Comparison of ENCODE assay signal across 15 cellular contexts in genomic region chr1:205421728-205422127, GRCh38. TPM values are rescaled to one million over a fixed set of nuclear protein-coding genes. Genes with fewer than 3 reads are reported as not detected.
A peak's percentile ranks its signal among the peaks of the same experiment; 100 is the strongest.
DNase-seq lines count a peak whose midpoint lies in the region; ATAC-seq and TF ChIP-seq lines count a peak whose summit lies in the region.
"Had no signal": no experiment of that assay in that cellular context is flagged by ENCODE, and none has a peak within 500 bp of the region (broad histone marks: within the 10 kb centered on the region; RNA-seq: fewer than 3 reads in every experiment).

A gene with protein sequence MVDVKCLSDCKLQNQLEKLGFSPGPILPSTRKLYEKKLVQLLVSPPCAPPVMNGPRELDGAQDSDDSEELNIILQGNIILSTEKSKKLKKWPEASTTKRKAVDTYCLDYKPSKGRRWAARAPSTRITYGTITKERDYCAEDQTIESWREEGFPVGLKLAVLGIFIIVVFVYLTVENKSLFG (minus strand): TSS chr1:205422056. CDS start chr1:205420536, 1,520 bp downstream.

- H3K4me1 Mint-ChIP-seq in T-helper 17 cell = peaks cover 5% of the 10 kb centered on the region
- H3K4me1 Mint-ChIP-seq: B cell; stimulated activated naive CD8-positive, alpha-beta T cell treated with anti-CD3 and anti-CD28 coated beads, Interleukin-15, amount 100 ng/mL, for 72 hours had no signal

- peak within 1 kb of the TSS; percentile 66 for H3K27ac Mint-ChIP-seq in T-helper 17 cell
- H3K27ac Mint-ChIP-seq: B cell; stimulated activated naive CD8-positive, alpha-beta T cell treated with anti-CD3 and anti-CD28 coated beads, Interleukin-15, amount 100 ng/mL, for 72 hours had no signal

- DNase-seq in H7 = no peak
- peak; percentile 24 for DNase-seq in NCI-H2029 (lab: John Stamatoyannopoulos, UW)
- DNase-seq in T-helper 17 cell = no peak
- DNase-seq in left lung = no peak
- DNase-seq in RWPE1 (ENCODE audit: low spot score) = no peak
- DNase-seq in upper lobe of left lung = no peak
- DNase-seq: activated CD4-positive, alpha-beta T cell treated with anti-CD3 and anti-CD28 coated beads, Interleukin-2, amount 50 U/mL, for 4 hours; amygdala; NCI-H1436; posterior cingulate gyrus; stimulated activated naive CD8-positive, alpha-beta T cell treated with anti-CD3 and anti-CD28 coated beads, Interleukin-15, amount 100 ng/mL, for 72 hours; uterus had no signal

- WGBS in upper lobe of left lung, 2 donors = 50 to 53% methylated on average over 2 of the region's 2 CpGs

- TF ChIP-seq EP300 in upper lobe of left lung (IDR thresholded peaks at IDR 0.05) = no peak

- H3K9me3 ChIP-seq in T-helper 17 cell (ENCODE audit: control insufficient read depth, low read length, poor library complexity, severe bottlenecking) = no peaks in the 10 kb centered on the region
- H3K9me3 ChIP-seq in left lung = no peaks in the 10 kb centered on the region
- H3K9me3 ChIP-seq in upper lobe of left lung = no peaks in the 10 kb centered on the region
- H3K9me3 ChIP-seq: uterus had no signal

- H3K4me3 ChIP-seq in H7 (ENCODE audit: insufficient read depth, low read depth, low read length) (no peak within 1 kb of the TSS), left lung (no peak within 1 kb of the TSS), upper lobe of left lung (no peak within 1 kb of the TSS)
- H3K4me3 ChIP-seq: uterus had no signal

- H3K36me3 ChIP-seq in H7 (replicated peaks; ENCODE audit: control insufficient read depth, insufficient read depth, low read length) = no peaks in the 10 kb centered on the region
- H3K36me3 ChIP-seq in left lung = no peaks in the 10 kb centered on the region
- no peaks in the 10 kb centered on the region for H3K36me3 ChIP-seq in upper lobe of left lung
- H3K36me3 ChIP-seq: uterus had no signal

- no peak within 1 kb of the TSS for H3K4me3 Mint-ChIP-seq in T-helper 17 cell
- H3K4me3 Mint-ChIP-seq: B cell; stimulated activated naive CD8-positive, alpha-beta T cell treated with anti-CD3 and anti-CD28 coated beads, Interleukin-15, amount 100 ng/mL, for 72 hours had no signal

- peaks cover 10% of the 10 kb centered on the region for H3K36me3 Mint-ChIP-seq in T-helper 17 cell (ENCODE audit: low read depth)

- H3K27me3 Mint-ChIP-seq in T-helper 17 cell = peaks cover 56% of the 10 kb centered on the region

- TF ChIP-seq POLR2A in upper lobe of left lung (IDR thresholded peaks at IDR 0.05) = no peak

- ATAC-seq in T-helper 17 cell (no peak), left lung (peak; percentile 77), upper lobe of left lung (ENCODE audit: low FRiP score in 2 of 2) (no peak), HG02642 (IDR thresholded peaks at IDR 0.05; ENCODE audit: poor library complexity, unreplicated experiment) (no peak), HG03135 (IDR thresholded peaks at IDR 0.05; ENCODE audit: unreplicated experiment) (no peak)
- ATAC-seq: stimulated activated naive CD8-positive, alpha-beta T cell treated with anti-CD3 and anti-CD28 coated beads, Interleukin-15, amount 100 ng/mL, for 72 hours had no signal

- CTCF ChIA-PET in RWPE1 (lab: Yijun Ruan, JAX) = interaction anchor here (0.6 to 2.3 kb wide), 5 partner anchors 9 to 87 kb away, joined by 3 to 8 read pairs (median 4); no protein-coding TSS in a partner anchor

- TF ChIP-seq CTCF in left lung (IDR thresholded peaks at IDR 0.05) (no peak), RWPE1 (conservative IDR thresholded peaks at IDR 0.05; ENCODE audit: low read depth) (no peak), upper lobe of left lung (IDR thresholded peaks at IDR 0.05) (no peak)

- POLR2A ChIA-PET in RWPE1 (lab: Yijun Ruan, JAX; ENCODE audit: low non-redundant PET) = no interaction called here

- H3K4me1 ChIP-seq in left lung = no peaks in the 10 kb centered on the region
- no peaks in the 10 kb centered on the region for H3K4me1 ChIP-seq in upper lobe of left lung
- H3K4me1 ChIP-seq: uterus had no signal

- no peaks in the 10 kb centered on the region; the same call in 1 of the 2 replicates for H3K27me3 ChIP-seq in H7 (ENCODE audit: control insufficient read depth, insufficient read depth, low read length)
- peaks cover 0 to 26% of the 10 kb centered on the region in 2 donors for H3K27me3 ChIP-seq in left lung
- H3K27me3 ChIP-seq in upper lobe of left lung = no peaks in the 10 kb centered on the region
- H3K27me3 ChIP-seq: uterus had no signal

- H3K27ac ChIP-seq in left lung = no peak within 1 kb of the TSS
- no peak within 1 kb of the TSS for H3K27ac ChIP-seq in RWPE1
- no peak within 1 kb of the TSS for H3K27ac ChIP-seq in upper lobe of left lung
- H3K27ac ChIP-seq: uterus had no signal

- intact Hi-C loops in left lung (cut with DNase I) = no loop called here

RNA-seq across cellular contexts. Expression of the gene that starts here (rescaled TPM):
- total RNA-seq in H7 (2014; rRNA removed; shearing (Covaris generic)) = 19.4 and 25.1 TPM in 2 replicates
- not detected for total RNA-seq in T-helper 17 cell
- total RNA-seq in left lung = 1 to 10 TPM; 2.1 to 2.2 TPM
- 10 to 100 TPM in 1 of 6 donors, 1 to 10 TPM in 3, not detected in 2; 1.1 to 14.7 (median 1.7) TPM for total RNA-seq in upper lobe of left lung
